10 cellular contexts compared by ENCODE assay signal in the genomic region with DNA sequence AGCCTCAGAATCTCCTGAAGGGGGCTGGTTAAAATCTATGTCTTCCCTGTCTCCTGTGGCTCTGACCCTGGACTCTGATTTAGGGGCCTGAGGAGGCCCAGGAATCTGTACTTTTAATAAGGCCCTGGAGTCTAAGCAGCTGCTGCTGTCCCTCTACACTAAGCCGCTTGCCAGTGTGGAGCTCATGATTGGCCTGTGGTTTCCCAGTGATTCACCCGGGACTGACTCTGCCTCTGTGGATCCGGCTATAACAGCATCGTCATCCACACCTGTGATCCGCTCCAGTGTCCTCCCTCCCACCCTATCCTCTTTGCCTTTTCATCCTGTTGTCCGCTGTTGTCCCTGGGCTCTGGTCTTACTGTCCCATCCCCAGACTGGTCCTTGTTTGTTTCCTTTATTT. TPM values are rescaled to one million over a fixed set of nuclear protein-coding genes. Genes with fewer than 3 reads are reported as not detected.
DNase-seq lines count a peak whose midpoint lies in the region; ATAC-seq and TF ChIP-seq lines count a peak whose summit lies in the region.
"Had no signal": no experiment of that assay in that cellular context is flagged by ENCODE, and none has a peak within 500 bp of the region (broad histone marks: within the 10 kb centered on the region; RNA-seq: fewer than 3 reads in every experiment).

No MANE protein-coding gene starts in this region.

- no peak overlapping the region for H3K4me3 Mint-ChIP-seq in activated CD4-positive, alpha-beta T cell treated with anti-CD3 and anti-CD28 coated beads, Interleukin-2, amount 10 ng/mL, durations not matched to agents 24 days and 14 days

- DNase-seq in GM03348 (ENCODE audit: low spot score) = peak; percentile 64
- DNase-seq in SW480 (ENCODE audit: low spot score) = peak; percentile 56
- DNase-seq in fibroblast of villous mesenchyme (ENCODE audit: low read depth) = peak; percentile 76
- DNase-seq in gastrocnemius medialis = peak; percentile 66 to 80
- no peak for DNase-seq in SKM-1 (lab: John Stamatoyannopoulos, UW; ENCODE audit: unreplicated experiment)
- no peak for DNase-seq in activated CD4-positive, alpha-beta T cell treated with anti-CD3 and anti-CD28 coated beads, Interleukin-2, amount 10 ng/mL, durations not matched to agents 24 days and 14 days
- no peak for DNase-seq in dedifferentiated amniotic fluid mesenchymal stem cell (ENCODE audit: extremely low spot score)
- DNase-seq: stimulated activated CD4-positive, alpha-beta T cell treated with anti-CD3 and anti-CD28 coated beads, Interleukin-2, amount 100 ng/mL, for 48 hours had no signal

- no peaks in the 10 kb centered on the region for H3K27me3 ChIP-seq in gastrocnemius medialis

- H3K36me3 Mint-ChIP-seq in activated CD4-positive, alpha-beta T cell treated with anti-CD3 and anti-CD28 coated beads, Interleukin-2, amount 10 ng/mL, durations not matched to agents 24 days and 14 days (ENCODE audit: low read depth) = peaks cover 7% of the 10 kb centered on the region

- H3K4me3 ChIP-seq in fibroblast of villous mesenchyme (ENCODE audit: low read depth, low read length) = no peak overlapping the region
- H3K4me3 ChIP-seq in gastrocnemius medialis = peak overlapping the region in 1 of 4 donors; percentile 5

- H3K36me3 ChIP-seq in gastrocnemius medialis = peaks cover 0 to 14% of the 10 kb centered on the region in 2 donors

- H3K4me1 Mint-ChIP-seq in activated CD4-positive, alpha-beta T cell treated with anti-CD3 and anti-CD28 coated beads, Interleukin-2, amount 10 ng/mL, durations not matched to agents 24 days and 14 days = peaks cover 32% of the 10 kb centered on the region

- peaks cover 18 to 47% of the 10 kb centered on the region in 2 donors for H3K4me1 ChIP-seq in gastrocnemius medialis

- peak overlapping the region; percentile 64 to 94 (median 68) for H3K27ac ChIP-seq in gastrocnemius medialis
- H3K27ac ChIP-seq: VCaP had no signal

- no peak overlapping the region for H3K27ac Mint-ChIP-seq in activated CD4-positive, alpha-beta T cell treated with anti-CD3 and anti-CD28 coated beads, Interleukin-2, amount 10 ng/mL, durations not matched to agents 24 days and 14 days

- H3K27me3 Mint-ChIP-seq in activated CD4-positive, alpha-beta T cell treated with anti-CD3 and anti-CD28 coated beads, Interleukin-2, amount 10 ng/mL, durations not matched to agents 24 days and 14 days = no peaks in the 10 kb centered on the region

- no peaks in the 10 kb centered on the region for H3K9me3 Mint-ChIP-seq in activated CD4-positive, alpha-beta T cell treated with anti-CD3 and anti-CD28 coated beads, Interleukin-2, amount 10 ng/mL, durations not matched to agents 24 days and 14 days

- TF ChIP-seq CTCF in fibroblast of villous mesenchyme (IDR thresholded peaks at IDR 0.05; ENCODE audit: insufficient read depth, low read depth, low read length) (no peak), gastrocnemius medialis (IDR thresholded peaks at IDR 0.05 in 4 of 5, conservative IDR thresholded peaks at IDR 0.05 in 1 of 5) (no peak)

- no peaks in the 10 kb centered on the region for H3K9me3 ChIP-seq in gastrocnemius medialis

- TF ChIP-seq POLR2A in gastrocnemius medialis (IDR thresholded peaks at IDR 0.05) = peak in 1 of 2 donors; percentile 16

- in situ Hi-C loops in gastrocnemius medialis (cut with MboI; ENCODE audit: low sequenced_read_pairs in 4 of 4) = no loop called here

- intact Hi-C loops in gastrocnemius medialis (cut with DNase I; ENCODE audit: low total_unique reads) = loop anchor here (5.0 to 10.0 kb wide), 2 partner anchors 42 to 100 kb away; a partner anchor contains a TSS
- intact Hi-C loops in activated CD4-positive, alpha-beta T cell treated with anti-CD3 and anti-CD28 coated beads, Interleukin-2, amount 10 ng/mL, durations not matched to agents 24 days and 14 days (cut with micrococcal nuclease) = loop anchor here (10.0 kb wide), 2 partner anchors 400 to 670 kb away; a partner anchor contains a TSS

- peak; percentile 72 to 75 for ATAC-seq in gastrocnemius medialis
- ATAC-seq in HG03175 (IDR thresholded peaks at IDR 0.05; ENCODE audit: unreplicated experiment) = no peak

RNA-seq across cellular contexts. Expression of a gene that starts 3.7 kb away (rescaled TPM):
- total RNA-seq in fibroblast of villous mesenchyme (11.6 and 23.3 TPM in 2 replicates), gastrocnemius medialis (10 to 100 TPM; 17.5 to 29.6 (median 23.9) TPM)
- total RNA-seq in activated CD4-positive, alpha-beta T cell treated with anti-CD3 and anti-CD28 coated beads, Interleukin-2, amount 10 ng/mL, durations not matched to agents 24 days and 14 days = 4.5 and 5.3 TPM in 2 replicates

Comparison
In these comparisons a context has a peak if more than half of its experiments do, and no peak if none do; other contexts are left out.
1. DNase-seq: peak in GM03348 (single experiment), SW480 (single experiment), fibroblast of villous mesenchyme (single experiment) and gastrocnemius medialis (2 of 2); none in SKM-1 (single experiment), activated CD4-positive, alpha-beta T cell treated with anti-CD3 and anti-CD28 coated beads, Interleukin-2, amount 10 ng/mL, durations not matched to agents 24 days and 14 days (single experiment) and dedifferentiated amniotic fluid mesenchymal stem cell (single experiment).